Comparison of ENCODE assay signal across 20 cellular contexts in the genomic region with DNA sequence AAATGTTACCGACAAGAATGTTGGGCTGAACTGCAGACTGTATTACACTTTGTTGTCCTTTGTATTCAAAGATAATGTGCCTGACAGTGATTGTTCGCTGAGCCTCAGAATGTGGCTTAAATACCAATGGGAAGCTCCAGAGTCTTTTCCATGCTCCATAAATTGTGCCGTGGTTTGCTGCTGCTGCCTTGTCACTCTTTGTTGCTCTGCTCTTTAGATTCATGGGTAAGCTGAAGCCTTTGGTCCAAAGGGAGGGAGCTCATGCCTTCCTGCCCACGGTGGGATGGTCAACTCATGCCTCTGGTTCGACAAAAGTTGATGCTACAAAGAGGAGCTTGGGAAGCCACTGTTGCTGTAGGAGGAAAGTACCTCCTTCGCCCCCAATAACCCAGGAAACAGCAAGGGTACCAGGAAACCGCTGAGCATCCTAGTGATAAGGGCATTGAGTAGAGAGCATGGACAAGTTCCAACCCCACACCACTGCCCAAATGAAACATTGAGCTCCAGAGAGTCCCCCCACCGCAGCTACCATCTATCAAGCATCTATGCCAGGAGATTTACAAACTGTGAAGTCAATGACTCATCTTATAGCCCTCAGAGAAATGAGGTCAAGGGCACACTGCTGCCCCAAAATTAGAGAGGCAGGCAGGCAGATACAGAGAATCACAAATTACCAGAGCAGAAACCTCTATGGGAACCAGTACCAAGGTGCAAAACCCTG.
DNase-seq lines count a peak whose midpoint lies in the region; ATAC-seq and TF ChIP-seq lines count a peak whose summit lies in the region.
"Had no signal": no experiment of that assay in that cellular context is flagged by ENCODE, and none has a peak within 500 bp of the region (broad histone marks: within the 10 kb centered on the region; RNA-seq: fewer than 3 reads in every experiment).

No MANE protein-coding gene starts in this region.

- no peaks in the 10 kb centered on the region for H3K36me3 Mint-ChIP-seq in endodermal cell (ENCODE audit: low read depth)
- H3K36me3 Mint-ChIP-seq: activated naive CD8-positive, alpha-beta T cell treated with anti-CD3 and anti-CD28 coated beads for 36 hours; stimulated activated naive B cell treated with anti-CD40 and anti-IgM and Interleukin-4, amounts not matched to agents 10 μg/mL and 1 μg/mL and 100 μg/mL, for 72 hours had no signal

- ATAC-seq in psoas muscle = no peak
- ATAC-seq: effector memory CD8-positive, alpha-beta T cell; foreskin keratinocyte had no signal

- H3K4me3 Mint-ChIP-seq in endodermal cell = no peak overlapping the region
- H3K4me3 Mint-ChIP-seq: activated CD4-positive, alpha-beta T cell treated with anti-CD3 and anti-CD28 coated beads, Interleukin-2, amount 10 ng/mL, durations not matched to agents 24 days and 14 days; activated naive CD8-positive, alpha-beta T cell treated with anti-CD3 and anti-CD28 coated beads for 36 hours; central memory CD8-positive, alpha-beta T cell; effector memory CD8-positive, alpha-beta T cell had no signal

- intact Hi-C loops in psoas muscle (cut with DNase I) = no loop called here

- no peak overlapping the region for H3K9ac ChIP-seq in KMS-11
- H3K9ac ChIP-seq in endodermal cell (ENCODE audit: extremely low read depth, low read length, poor library complexity, severe bottlenecking) = no peak overlapping the region

- H3K4me2 ChIP-seq in KMS-11 = no peak overlapping the region

- no peaks in the 10 kb centered on the region for H4K20me1 ChIP-seq in KMS-11 (ENCODE audit: insufficient read depth)

- DNase-seq in Daoy (ENCODE audit: low read depth) (peak; percentile 53), endodermal cell (no peak), psoas muscle (no peak), islet precursor cell (no peak), T-helper 9 cell (no peak), C1 segment of cervical spinal cord (lab: John Stamatoyannopoulos, UW) (no peak), germinal center (ENCODE audit: low spot score) (no peak)
- DNase-seq: activated CD4-positive, alpha-beta T cell treated with anti-CD3 and anti-CD28 coated beads, Interleukin-2, amount 10 ng/mL, durations not matched to agents 24 days and 14 days; activated naive CD8-positive, alpha-beta T cell treated with anti-CD3 and anti-CD28 coated beads for 36 hours; activated T-cell treated with anti-CD3 and anti-CD28 coated beads for 4 hours; Caco-2; effector memory CD8-positive, alpha-beta T cell; foreskin keratinocyte; GF-D8; NCI-H1436 treated with DMSO at 0.1 percent for 48 hours; small intestine; stimulated activated naive B cell treated with anti-CD40 and anti-IgM and Interleukin-4, amounts not matched to agents 10 μg/mL and 1 μg/mL and 100 μg/mL, for 72 hours had no signal

- H3K36me3 ChIP-seq in KMS-11 (ENCODE audit: insufficient read depth) (no peaks in the 10 kb centered on the region), endodermal cell (ENCODE audit: control insufficient read depth, insufficient read depth, low read length) (no peaks in the 10 kb centered on the region), psoas muscle (ENCODE audit: insufficient read depth in 1 of 2, low read depth in 1 of 2) (no peaks in the 10 kb centered on the region)

- H3K4me1 Mint-ChIP-seq in endodermal cell = peaks cover 37% of the 10 kb centered on the region
- H3K4me1 Mint-ChIP-seq: central memory CD8-positive, alpha-beta T cell had no signal

- H2AFZ ChIP-seq in KMS-11 (ENCODE audit: low read depth) = 0 out of 2 replicates have a peak overlapping the region, but pooled peaks have one; percentile 18

- H3K4me3 ChIP-seq in KMS-11 (IDR thresholded peaks at IDR 0.05; ENCODE audit: insufficient read depth, low read depth, low read length) (no peak overlapping the region), endodermal cell (ENCODE audit: low read length) (no peak overlapping the region), psoas muscle (peak overlapping the region; percentile 28)
- H3K4me3 ChIP-seq: SK-N-MC had no signal

- TF ChIP-seq CTCF in KMS-11 (conservative IDR thresholded peaks at IDR 0.05; ENCODE audit: low read depth, low read length) (no peak), endodermal cell (conservative IDR thresholded peaks at IDR 0.05) (no peak), psoas muscle (IDR thresholded peaks at IDR 0.05) (no peak)

- H3K4me1 ChIP-seq in KMS-11 (ENCODE audit: low read depth, poor library complexity, severe bottlenecking) (peaks cover 5% of the 10 kb centered on the region), endodermal cell (ENCODE audit: control insufficient read depth, insufficient read depth, low read length) (no peaks in the 10 kb centered on the region), psoas muscle (peaks cover 9% of the 10 kb centered on the region)
- H3K4me1 ChIP-seq: foreskin keratinocyte had no signal

- H3K27ac ChIP-seq in KMS-11 (no peak overlapping the region), endodermal cell (ENCODE audit: low read depth, low read length) (peak overlapping the region; percentile 14), psoas muscle (no peak overlapping the region)
- H3K27ac ChIP-seq: foreskin keratinocyte, SK-N-MC had no signal

- H3K79me2 ChIP-seq in KMS-11 (ENCODE audit: insufficient read depth, low read depth) = no peaks in the 10 kb centered on the region

- H3K27me3 ChIP-seq in KMS-11 (ENCODE audit: insufficient read depth, low read depth) (no peaks in the 10 kb centered on the region), endodermal cell (ENCODE audit: control insufficient read depth, insufficient read depth, low read length, poor library complexity, severe bottlenecking) (no peaks in the 10 kb centered on the region), psoas muscle (ENCODE audit: insufficient read depth in 3 of 3, low read length in 2 of 3) (no peaks in the 10 kb centered on the region)

- peaks cover 16% of the 10 kb centered on the region for H3K9me3 Mint-ChIP-seq in endodermal cell
- H3K9me3 Mint-ChIP-seq: activated CD4-positive, alpha-beta T cell treated with anti-CD3 and anti-CD28 coated beads, Interleukin-2, amount 10 ng/mL, durations not matched to agents 24 days and 14 days; activated naive CD8-positive, alpha-beta T cell treated with anti-CD3 and anti-CD28 coated beads for 36 hours; central memory CD8-positive, alpha-beta T cell; effector memory CD8-positive, alpha-beta T cell had no signal

- no peaks in the 10 kb centered on the region for H3K27me3 Mint-ChIP-seq in endodermal cell (ENCODE audit: insufficient read depth)
- H3K27me3 Mint-ChIP-seq: stimulated activated naive B cell treated with anti-CD40 and anti-IgM and Interleukin-4, amounts not matched to agents 10 μg/mL and 1 μg/mL and 100 μg/mL, for 72 hours had no signal

- H3K9me3 ChIP-seq in endodermal cell (ENCODE audit: control insufficient read depth, low read length) = peaks cover 8% of the 10 kb centered on the region
- no peaks in the 10 kb centered on the region for H3K9me3 ChIP-seq in psoas muscle

- 89 to 91% methylated on average over 7 to 8 of the region's 8 CpGs for WGBS in endodermal cell (ENCODE audit: insufficient coverage in 1 of 2, insufficient read length in 1 of 2), 2 experiments
- 43 to 46% (median 45%) methylated on average over 8 of the region's 8 CpGs for WGBS in psoas muscle, 3 donors

- H3K27ac Mint-ChIP-seq in endodermal cell = no peak overlapping the region
- H3K27ac Mint-ChIP-seq: activated CD4-positive, alpha-beta T cell treated with anti-CD3 and anti-CD28 coated beads, Interleukin-2, amount 10 ng/mL, durations not matched to agents 24 days and 14 days; activated naive CD8-positive, alpha-beta T cell treated with anti-CD3 and anti-CD28 coated beads for 36 hours; effector memory CD8-positive, alpha-beta T cell; stimulated activated naive B cell treated with anti-CD40 and anti-IgM and Interleukin-4, amounts not matched to agents 10 μg/mL and 1 μg/mL and 100 μg/mL, for 72 hours had no signal
